Comparison of ENCODE assay signal across 19 cellular contexts in genomic region chr18:32303400-32303799, GRCh38.
"Had no signal": no experiment of that assay in that cellular context is flagged by ENCODE, and none has a peak within 500 bp of the region (broad histone marks: within the 10 kb centered on the region; RNA-seq: fewer than 3 reads in every experiment).

No MANE protein-coding gene starts in this region.

- H3K4me1 ChIP-seq: testis had no signal

- ATAC-seq: mucosa of descending colon; stimulated activated naive B cell treated with anti-CD40 and anti-IgM and Interleukin-4, amounts not matched to agents 10 μg/mL and 1 μg/mL and 100 μg/mL, for 72 hours; T-cell had no signal

- H3K36me3 ChIP-seq: adrenal gland, upper lobe of left lung had no signal

- DNase-seq: activated CD4-positive, alpha-beta T cell treated with anti-CD3 and anti-CD28 coated beads for 1 hour; activated CD4-positive, alpha-beta T cell treated with anti-CD3 and anti-CD28 coated beads, Interleukin-2, amount 50 U/mL, for 1 hour; activated gamma-delta T cell treated with Interleukin-2 at 50 U/mL for 16 hours; activated T-cell treated with anti-CD3 and anti-CD28 coated beads, Interleukin-2, amount 50 U/mL, for 1 hour; adrenal gland; cerebellar nuclear complex; erythroblast; hippocampal formation; mucosa of descending colon; retina; stimulated activated CD4-positive, alpha-beta T cell treated with anti-CD3 and anti-CD28 coated beads, Interleukin-2, amount 100 ng/mL, for 48 hours; stimulated activated CD8-positive, alpha-beta memory T cell treated with anti-CD3 and anti-CD28 coated beads, Interleukin-4, amount 100 ng/mL, for 48 hours; stimulated activated naive B cell treated with anti-CD40 and anti-IgM and Interleukin-4, amounts not matched to agents 10 μg/mL and 1 μg/mL and 100 μg/mL, for 72 hours; T-cell; testis; upper lobe of left lung had no signal

- H3K27me3 Mint-ChIP-seq: stimulated activated naive B cell treated with anti-CD40 and anti-IgM and Interleukin-4, amounts not matched to agents 10 μg/mL and 1 μg/mL and 100 μg/mL, for 72 hours had no signal

- H3K4me1 Mint-ChIP-seq: activated naive CD4-positive, alpha-beta T cell treated with anti-CD3 and anti-CD28 coated beads, Interleukin-2, amount 50 U/mL, for 24 hours; memory B cell; neural crest cell; stimulated activated naive B cell treated with anti-CD40 and anti-IgM and Interleukin-4, amounts not matched to agents 10 μg/mL and 1 μg/mL and 100 μg/mL, for 72 hours; T-cell had no signal

- H3K27ac Mint-ChIP-seq: activated naive CD4-positive, alpha-beta T cell treated with anti-CD3 and anti-CD28 coated beads, Interleukin-2, amount 50 U/mL, for 24 hours; memory B cell; stimulated activated naive B cell treated with anti-CD40 and anti-IgM and Interleukin-4, amounts not matched to agents 10 μg/mL and 1 μg/mL and 100 μg/mL, for 72 hours; T-cell had no signal

- H3K9me3 Mint-ChIP-seq: activated naive CD4-positive, alpha-beta T cell treated with anti-CD3 and anti-CD28 coated beads, Interleukin-2, amount 50 U/mL, for 24 hours; stimulated activated naive B cell treated with anti-CD40 and anti-IgM and Interleukin-4, amounts not matched to agents 10 μg/mL and 1 μg/mL and 100 μg/mL, for 72 hours; T-cell had no signal

- H3K9me3 ChIP-seq: adrenal gland, mucosa of descending colon, testis, upper lobe of left lung had no signal

- H3K36me3 Mint-ChIP-seq: activated naive CD4-positive, alpha-beta T cell treated with anti-CD3 and anti-CD28 coated beads, Interleukin-2, amount 50 U/mL, for 24 hours; memory B cell; stimulated activated naive B cell treated with anti-CD40 and anti-IgM and Interleukin-4, amounts not matched to agents 10 μg/mL and 1 μg/mL and 100 μg/mL, for 72 hours; T-cell had no signal

- H3K4me3 Mint-ChIP-seq: activated naive CD4-positive, alpha-beta T cell treated with anti-CD3 and anti-CD28 coated beads, Interleukin-2, amount 50 U/mL, for 24 hours; memory B cell; neural crest cell; stimulated activated naive B cell treated with anti-CD40 and anti-IgM and Interleukin-4, amounts not matched to agents 10 μg/mL and 1 μg/mL and 100 μg/mL, for 72 hours; T-cell had no signal

- H3K4me3 ChIP-seq: adrenal gland, mucosa of descending colon, testis, upper lobe of left lung had no signal

- H3K27ac ChIP-seq: testis, upper lobe of left lung had no signal

- H3K27me3 ChIP-seq: adrenal gland, testis, upper lobe of left lung had no signal
